8 cellular contexts compared by ENCODE assay signal in genomic region chr18:3037423-3037915, GRCh38. TPM values are rescaled to one million over a fixed set of nuclear protein-coding genes. Genes with fewer than 3 reads are reported as not detected.
DNase-seq lines count a peak whose midpoint lies in the region; ATAC-seq and TF ChIP-seq lines count a peak whose summit lies in the region.

No MANE protein-coding gene starts in this region.

- POLR2A ChIA-PET in T-cell (lab: Charles Lee), result interaction anchor here in 1 of 2 donors (0.6 kb wide), 1 partner anchor 213 kb away, joined by 4 read pairs; no protein-coding TSS in a partner anchor

- no peak for TF ChIP-seq CTCF in cardiac muscle cell (IDR thresholded peaks at IDR 0.05; ENCODE audit: low read depth, low read length)

- peak; percentile 23 for DNase-seq in GM04503 (ENCODE audit: low read depth)
- no peak for DNase-seq in T-cell
- DNase-seq in cardiac muscle cell (ENCODE audit: low read depth in 1 of 2, low spot score in 1 of 2), result peak in 1 of 2 donors; percentile 79
- DNase-seq in stromal cell of bone marrow (ENCODE audit: low read depth), result peak; percentile 13
- DNase-seq in cerebellar nuclear complex (lab: John Stamatoyannopoulos, UW), result no peak
- no peak for DNase-seq in stimulated activated CD8-positive, alpha-beta memory T cell treated with anti-CD3 and anti-CD28 coated beads, Interleukin-4, amount 100 ng/mL, for 48 hours

- H3K4me1 ChIP-seq in cardiac muscle cell (ENCODE audit: low read depth), result peaks cover 8% of the 10 kb centered on the region

- H3K9me3 ChIP-seq in cardiac muscle cell (ENCODE audit: low read depth), result no peaks in the 10 kb centered on the region

- CTCF ChIA-PET in T-cell (lab: Charles Lee), result interaction anchor here in 1 of 2 donors (1.9 kb wide), 1 partner anchor 26 kb away, joined by 6 read pairs; no protein-coding TSS in a partner anchor

- no peaks in the 10 kb centered on the region for H3K36me3 ChIP-seq in cardiac muscle cell

- no peaks in the 10 kb centered on the region for H3K27me3 Mint-ChIP-seq in T-cell

- peaks cover 8 to 18% (median 9%) of the 10 kb centered on the region in 3 donors for H3K4me1 Mint-ChIP-seq in T-cell

- H3K9me3 Mint-ChIP-seq in T-cell, result no peaks in the 10 kb centered on the region

- no peaks in the 10 kb centered on the region for H3K36me3 Mint-ChIP-seq in T-cell

- peak; percentile 90 for ATAC-seq in GM19468 (IDR thresholded peaks at IDR 0.05; ENCODE audit: extremely low read depth, unreplicated experiment)
- ATAC-seq in HG03520 (IDR thresholded peaks at IDR 0.05; ENCODE audit: unreplicated experiment), result peak; percentile 97
- ATAC-seq in T-cell (replicated peaks in 1 of 4), result peak; percentile 43 to 95 (median 82)

- H3K4me3 Mint-ChIP-seq in T-cell, result no peak overlapping the region

- H3K27ac Mint-ChIP-seq in T-cell, result peak overlapping the region; percentile 59 to 63

- H3K4me3 ChIP-seq in cardiac muscle cell, result no peak overlapping the region

- H3K27me3 ChIP-seq in cardiac muscle cell, result no peaks in the 10 kb centered on the region

- H3K27ac ChIP-seq in cardiac muscle cell, result peak overlapping the region; percentile 31

RNA-seq across cellular contexts. Expression of gene LPIN2, which starts 24.5 kb away (rescaled TPM):
- total RNA-seq in T-cell (100 to 1,000 TPM in 1 of 5 donors, 10 to 100 TPM in 4; 78.9 to 107 (median 88.8) TPM), cardiac muscle cell (29.2 and 50.8 TPM in 2 replicates)
- 18.1 and 27.4 TPM in 2 replicates for polyA plus RNA-seq in cardiac muscle cell

Comparison
In these comparisons a context has a peak if more than half of its experiments do, and no peak if none do; other contexts are left out.
1. DNase-seq: peak in GM04503 (single experiment) and stromal cell of bone marrow (single experiment); none in T-cell (0 of 34), cerebellar nuclear complex (0 of 2) and stimulated activated CD8-positive, alpha-beta memory T cell treated with anti-CD3 and anti-CD28 coated beads, Interleukin-4, amount 100 ng/mL, for 48 hours (single experiment).
2. Peak in every context shown above with its lines, with median percentiles within 50 percentile points of each other: ATAC-seq.